ENCODE assay signal across 2 cellular contexts in genomic region chr6:156795825-156796224, GRCh38.
TF ChIP-seq lines count a peak whose summit lies in the region.

No MANE protein-coding gene starts in this region.

TF ChIP-seq in GM12878, 131 proteins besides CTCF, POLR2A, EP300 and RAD21:
- no peak for TF ChIP-seq FOXK2 (IDR thresholded peaks at IDR 0.05)
- no peak for TF ChIP-seq MLLT1 (IDR thresholded peaks at IDR 0.05)
- TF ChIP-seq USF1 (IDR thresholded peaks at IDR 0.05; ENCODE audit: borderline replicate concordance, extremely low read length, insufficient read depth, low read depth, low read length), result no peak
- no peak for TF ChIP-seq RFX5 (IDR thresholded peaks at IDR 0.05; ENCODE audit: low read depth, low read length)
- no peak for TF ChIP-seq ATF7 (IDR thresholded peaks at IDR 0.05; ENCODE audit: low read depth)
- TF ChIP-seq ZNF217 (IDR thresholded peaks at IDR 0.05), result no peak

TF ChIP-seq in HepG2, 621 proteins besides CTCF, POLR2A, EP300 and RAD21:
- TF ChIP-seq NCOA5 (CRISPR knock-in tag; IDR thresholded peaks at IDR 0.05) (no peak), ZNF614 (CRISPR knock-in tag; IDR thresholded peaks at IDR 0.05; ENCODE audit: borderline replicate concordance) (no peak), ZNF3 (CRISPR knock-in tag; IDR thresholded peaks at IDR 0.05) (no peak), YY1 (IDR thresholded peaks at IDR 0.05; ENCODE audit: insufficient read depth, insufficient replicate concordance, low read depth, low read length) (no peak), HOXA7 (CRISPR knock-in tag; IDR thresholded peaks at IDR 0.05) (no peak), ZSCAN21 (CRISPR knock-in tag; IDR thresholded peaks at IDR 0.05; ENCODE audit: borderline replicate concordance) (no peak), ZNF580 (CRISPR knock-in tag; IDR thresholded peaks at IDR 0.05; ENCODE audit: borderline replicate concordance, low read depth) (no peak), XBP1 (CRISPR knock-in tag; IDR thresholded peaks at IDR 0.05) (no peak), GATAD2A (CRISPR knock-in tag; IDR thresholded peaks at IDR 0.05) (no peak), HHEX (CRISPR knock-in tag; IDR thresholded peaks at IDR 0.05) (no peak)
TF ChIP-seq in HepG2: peak in this region for 0.
